1 cellular context compared by ENCODE assay signal in the genomic region with DNA sequence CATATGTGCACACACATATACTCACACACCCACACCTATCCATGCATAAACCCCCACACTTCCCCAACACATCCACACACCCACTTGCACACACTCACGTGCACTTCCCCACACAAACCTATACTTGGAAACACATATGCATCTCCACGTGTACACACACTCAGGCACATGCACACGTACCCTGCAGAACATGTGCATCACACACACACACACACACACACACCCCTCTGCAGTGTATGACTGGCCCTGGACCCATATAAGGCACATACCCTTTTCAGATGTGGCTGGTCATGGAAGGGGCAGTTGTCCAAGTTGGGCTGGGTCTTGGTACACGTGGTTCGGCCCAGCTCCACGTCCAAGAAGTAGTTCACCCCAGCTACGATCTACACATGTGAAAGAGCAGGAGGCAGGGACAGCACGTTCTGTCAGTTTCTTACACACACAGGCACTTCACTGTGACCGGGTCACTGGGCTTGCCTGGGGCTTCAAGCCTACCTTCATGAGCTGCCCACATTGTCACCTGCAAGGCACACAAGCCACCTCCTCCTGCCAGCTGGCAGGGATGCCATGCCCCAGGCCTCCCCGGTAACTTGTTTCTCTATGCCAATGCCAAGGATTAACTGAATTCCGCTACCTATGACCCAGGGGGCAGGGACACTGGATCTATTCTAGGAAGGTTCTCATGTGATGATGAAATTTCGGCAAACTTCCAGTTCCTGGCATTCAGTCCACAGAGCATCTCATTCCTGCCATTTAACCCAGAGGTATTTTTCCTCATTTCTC.
TF ChIP-seq lines count a peak whose summit lies in the region.

No MANE protein-coding gene starts in this region.

TF ChIP-seq in HepG2, 621 proteins besides CTCF, POLR2A, EP300 and RAD21 (continued from another document and continues in another):
- TF ChIP-seq AGO2 (optimal IDR thresholded peaks at IDR 0.05; ENCODE audit: low read depth, low read length) = peak; percentile 87
- no peak for TF ChIP-seq MAFK (conservative IDR thresholded peaks at IDR 0.05 in 1 of 2, IDR thresholded peaks at IDR 0.05 in 1 of 2; ENCODE audit: low read length in 2 of 2)
- no peak for TF ChIP-seq ZNF501 (CRISPR knock-in tag; IDR thresholded peaks at IDR 0.05)
- TF ChIP-seq, protein P1, sequence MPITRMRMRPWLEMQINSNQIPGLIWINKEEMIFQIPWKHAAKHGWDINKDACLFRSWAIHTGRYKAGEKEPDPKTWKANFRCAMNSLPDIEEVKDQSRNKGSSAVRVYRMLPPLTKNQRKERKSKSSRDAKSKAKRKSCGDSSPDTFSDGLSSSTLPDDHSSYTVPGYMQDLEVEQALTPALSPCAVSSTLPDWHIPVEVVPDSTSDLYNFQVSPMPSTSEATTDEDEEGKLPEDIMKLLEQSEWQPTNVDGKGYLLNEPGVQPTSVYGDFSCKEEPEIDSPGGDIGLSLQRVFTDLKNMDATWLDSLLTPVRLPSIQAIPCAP (CRISPR knock-in tag; IDR thresholded peaks at IDR 0.05; ENCODE audit: low read depth) = no peak
- TF ChIP-seq JUN (CRISPR knock-in tag; IDR thresholded peaks at IDR 0.05) = no peak
- no peak for TF ChIP-seq SMAD1 (CRISPR knock-in tag; IDR thresholded peaks at IDR 0.05; ENCODE audit: borderline replicate concordance, low read depth)
- no peak for TF ChIP-seq SMARCC2 (IDR thresholded peaks at IDR 0.05)
- no peak for TF ChIP-seq ZNF703 (CRISPR knock-in tag; IDR thresholded peaks at IDR 0.05; ENCODE audit: borderline replicate concordance)
- no peak for TF ChIP-seq ZNF678 (CRISPR knock-in tag; IDR thresholded peaks at IDR 0.05)
- TF ChIP-seq ZNF549 (CRISPR knock-in tag; IDR thresholded peaks at IDR 0.05) = no peak
- TF ChIP-seq ZNF205 (CRISPR knock-in tag; IDR thresholded peaks at IDR 0.05) = no peak
- no peak for TF ChIP-seq NR2C2 (CRISPR knock-in tag; IDR thresholded peaks at IDR 0.05; ENCODE audit: borderline replicate concordance)
- no peak for TF ChIP-seq GTF3A (CRISPR knock-in tag; conservative IDR thresholded peaks at IDR 0.05)
- TF ChIP-seq, protein P2, sequence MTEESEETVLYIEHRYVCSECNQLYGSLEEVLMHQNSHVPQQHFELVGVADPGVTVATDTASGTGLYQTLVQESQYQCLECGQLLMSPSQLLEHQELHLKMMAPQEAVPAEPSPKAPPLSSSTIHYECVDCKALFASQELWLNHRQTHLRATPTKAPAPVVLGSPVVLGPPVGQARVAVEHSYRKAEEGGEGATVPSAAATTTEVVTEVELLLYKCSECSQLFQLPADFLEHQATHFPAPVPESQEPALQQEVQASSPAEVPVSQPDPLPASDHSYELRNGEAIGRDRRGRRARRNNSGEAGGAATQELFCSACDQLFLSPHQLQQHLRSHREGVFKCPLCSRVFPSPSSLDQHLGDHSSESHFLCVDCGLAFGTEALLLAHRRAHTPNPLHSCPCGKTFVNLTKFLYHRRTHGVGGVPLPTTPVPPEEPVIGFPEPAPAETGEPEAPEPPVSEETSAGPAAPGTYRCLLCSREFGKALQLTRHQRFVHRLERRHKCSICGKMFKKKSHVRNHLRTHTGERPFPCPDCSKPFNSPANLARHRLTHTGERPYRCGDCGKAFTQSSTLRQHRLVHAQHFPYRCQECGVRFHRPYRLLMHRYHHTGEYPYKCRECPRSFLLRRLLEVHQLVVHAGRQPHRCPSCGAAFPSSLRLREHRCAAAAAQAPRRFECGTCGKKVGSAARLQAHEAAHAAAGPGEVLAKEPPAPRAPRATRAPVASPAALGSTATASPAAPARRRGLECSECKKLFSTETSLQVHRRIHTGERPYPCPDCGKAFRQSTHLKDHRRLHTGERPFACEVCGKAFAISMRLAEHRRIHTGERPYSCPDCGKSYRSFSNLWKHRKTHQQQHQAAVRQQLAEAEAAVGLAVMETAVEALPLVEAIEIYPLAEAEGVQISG (CRISPR knock-in tag; IDR thresholded peaks at IDR 0.05) = no peak
- TF ChIP-seq ZNF598 (CRISPR knock-in tag; IDR thresholded peaks at IDR 0.05; ENCODE audit: borderline replicate concordance) = no peak
- no peak for TF ChIP-seq PAWR (CRISPR knock-in tag; IDR thresholded peaks at IDR 0.05; ENCODE audit: borderline replicate concordance)
- TF ChIP-seq, protein P3, sequence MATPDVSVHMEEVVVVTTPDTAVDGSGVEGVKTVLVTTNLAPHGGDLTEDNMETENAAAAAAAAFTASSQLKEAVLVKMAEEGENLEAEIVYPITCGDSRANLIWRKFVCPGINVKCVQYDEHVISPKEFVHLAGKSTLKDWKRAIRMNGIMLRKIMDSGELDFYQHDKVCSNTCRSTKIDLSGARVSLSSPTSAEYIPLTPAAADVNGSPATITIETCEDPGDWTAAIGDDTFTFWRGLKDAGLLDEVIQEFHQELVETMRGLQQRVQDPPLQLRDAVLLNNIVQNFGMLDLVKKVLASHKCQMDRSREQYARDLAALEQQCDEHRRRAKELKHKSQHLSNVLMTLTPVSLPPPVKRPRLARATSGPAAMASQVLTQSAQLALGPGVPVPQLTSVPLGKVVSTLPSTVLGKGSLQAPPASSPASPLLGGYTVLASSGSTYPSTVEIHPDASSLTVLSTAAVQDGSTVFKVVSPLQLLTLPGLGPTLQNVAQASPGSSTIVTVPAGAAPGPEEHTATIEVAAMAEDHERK (CRISPR knock-in tag; IDR thresholded peaks at IDR 0.05; ENCODE audit: low read depth) = no peak
- TF ChIP-seq, protein P4, sequence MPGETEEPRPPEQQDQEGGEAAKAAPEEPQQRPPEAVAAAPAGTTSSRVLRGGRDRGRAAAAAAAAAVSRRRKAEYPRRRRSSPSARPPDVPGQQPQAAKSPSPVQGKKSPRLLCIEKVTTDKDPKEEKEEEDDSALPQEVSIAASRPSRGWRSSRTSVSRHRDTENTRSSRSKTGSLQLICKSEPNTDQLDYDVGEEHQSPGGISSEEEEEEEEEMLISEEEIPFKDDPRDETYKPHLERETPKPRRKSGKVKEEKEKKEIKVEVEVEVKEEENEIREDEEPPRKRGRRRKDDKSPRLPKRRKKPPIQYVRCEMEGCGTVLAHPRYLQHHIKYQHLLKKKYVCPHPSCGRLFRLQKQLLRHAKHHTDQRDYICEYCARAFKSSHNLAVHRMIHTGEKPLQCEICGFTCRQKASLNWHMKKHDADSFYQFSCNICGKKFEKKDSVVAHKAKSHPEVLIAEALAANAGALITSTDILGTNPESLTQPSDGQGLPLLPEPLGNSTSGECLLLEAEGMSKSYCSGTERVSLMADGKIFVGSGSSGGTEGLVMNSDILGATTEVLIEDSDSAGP (CRISPR knock-in tag; IDR thresholded peaks at IDR 0.05; ENCODE audit: borderline replicate concordance) = peak; percentile 21
- TF ChIP-seq, protein P5, sequence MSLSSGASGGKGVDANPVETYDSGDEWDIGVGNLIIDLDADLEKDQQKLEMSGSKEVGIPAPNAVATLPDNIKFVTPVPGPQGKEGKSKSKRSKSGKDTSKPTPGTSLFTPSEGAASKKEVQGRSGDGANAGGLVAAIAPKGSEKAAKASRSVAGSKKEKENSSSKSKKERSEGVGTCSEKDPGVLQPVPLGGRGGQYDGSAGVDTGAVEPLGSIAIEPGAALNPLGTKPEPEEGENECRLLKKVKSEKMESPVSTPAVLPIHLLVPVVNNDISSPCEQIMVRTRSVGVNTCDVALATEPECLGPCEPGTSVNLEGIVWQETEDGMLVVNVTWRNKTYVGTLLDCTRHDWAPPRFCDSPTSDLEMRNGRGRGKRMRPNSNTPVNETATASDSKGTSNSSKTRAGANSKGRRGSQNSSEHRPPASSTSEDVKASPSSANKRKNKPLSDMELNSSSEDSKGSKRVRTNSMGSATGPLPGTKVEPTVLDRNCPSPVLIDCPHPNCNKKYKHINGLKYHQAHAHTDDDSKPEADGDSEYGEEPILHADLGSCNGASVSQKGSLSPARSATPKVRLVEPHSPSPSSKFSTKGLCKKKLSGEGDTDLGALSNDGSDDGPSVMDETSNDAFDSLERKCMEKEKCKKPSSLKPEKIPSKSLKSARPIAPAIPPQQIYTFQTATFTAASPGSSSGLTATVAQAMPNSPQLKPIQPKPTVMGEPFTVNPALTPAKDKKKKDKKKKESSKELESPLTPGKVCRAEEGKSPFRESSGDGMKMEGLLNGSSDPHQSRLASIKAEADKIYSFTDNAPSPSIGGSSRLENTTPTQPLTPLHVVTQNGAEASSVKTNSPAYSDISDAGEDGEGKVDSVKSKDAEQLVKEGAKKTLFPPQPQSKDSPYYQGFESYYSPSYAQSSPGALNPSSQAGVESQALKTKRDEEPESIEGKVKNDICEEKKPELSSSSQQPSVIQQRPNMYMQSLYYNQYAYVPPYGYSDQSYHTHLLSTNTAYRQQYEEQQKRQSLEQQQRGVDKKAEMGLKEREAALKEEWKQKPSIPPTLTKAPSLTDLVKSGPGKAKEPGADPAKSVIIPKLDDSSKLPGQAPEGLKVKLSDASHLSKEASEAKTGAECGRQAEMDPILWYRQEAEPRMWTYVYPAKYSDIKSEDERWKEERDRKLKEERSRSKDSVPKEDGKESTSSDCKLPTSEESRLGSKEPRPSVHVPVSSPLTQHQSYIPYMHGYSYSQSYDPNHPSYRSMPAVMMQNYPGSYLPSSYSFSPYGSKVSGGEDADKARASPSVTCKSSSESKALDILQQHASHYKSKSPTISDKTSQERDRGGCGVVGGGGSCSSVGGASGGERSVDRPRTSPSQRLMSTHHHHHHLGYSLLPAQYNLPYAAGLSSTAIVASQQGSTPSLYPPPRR (CRISPR knock-in tag; IDR thresholded peaks at IDR 0.05; ENCODE audit: borderline replicate concordance) = no peak
- no peak for TF ChIP-seq DR1 (CRISPR knock-in tag; IDR thresholded peaks at IDR 0.05)
- TF ChIP-seq POLR2AphosphoS5 (IDR thresholded peaks at IDR 0.05; ENCODE audit: low read depth, low read length) = peak; percentile 61
- TF ChIP-seq, protein P6, sequence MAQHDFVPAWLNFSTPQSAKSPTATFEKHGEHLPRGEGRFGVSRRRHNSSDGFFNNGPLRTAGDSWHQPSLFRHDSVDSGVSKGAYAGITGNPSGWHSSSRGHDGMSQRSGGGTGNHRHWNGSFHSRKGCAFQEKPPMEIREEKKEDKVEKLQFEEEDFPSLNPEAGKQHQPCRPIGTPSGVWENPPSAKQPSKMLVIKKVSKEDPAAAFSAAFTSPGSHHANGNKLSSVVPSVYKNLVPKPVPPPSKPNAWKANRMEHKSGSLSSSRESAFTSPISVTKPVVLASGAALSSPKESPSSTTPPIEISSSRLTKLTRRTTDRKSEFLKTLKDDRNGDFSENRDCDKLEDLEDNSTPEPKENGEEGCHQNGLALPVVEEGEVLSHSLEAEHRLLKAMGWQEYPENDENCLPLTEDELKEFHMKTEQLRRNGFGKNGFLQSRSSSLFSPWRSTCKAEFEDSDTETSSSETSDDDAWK (CRISPR knock-in tag; IDR thresholded peaks at IDR 0.05) = no peak
- TF ChIP-seq ZNF337 (CRISPR knock-in tag; IDR thresholded peaks at IDR 0.05; ENCODE audit: borderline replicate concordance, low read depth) = no peak
- TF ChIP-seq ZNF563 (CRISPR knock-in tag; IDR thresholded peaks at IDR 0.05) = no peak; the same call in 1 of the 2 replicates
- TF ChIP-seq, protein P7, sequence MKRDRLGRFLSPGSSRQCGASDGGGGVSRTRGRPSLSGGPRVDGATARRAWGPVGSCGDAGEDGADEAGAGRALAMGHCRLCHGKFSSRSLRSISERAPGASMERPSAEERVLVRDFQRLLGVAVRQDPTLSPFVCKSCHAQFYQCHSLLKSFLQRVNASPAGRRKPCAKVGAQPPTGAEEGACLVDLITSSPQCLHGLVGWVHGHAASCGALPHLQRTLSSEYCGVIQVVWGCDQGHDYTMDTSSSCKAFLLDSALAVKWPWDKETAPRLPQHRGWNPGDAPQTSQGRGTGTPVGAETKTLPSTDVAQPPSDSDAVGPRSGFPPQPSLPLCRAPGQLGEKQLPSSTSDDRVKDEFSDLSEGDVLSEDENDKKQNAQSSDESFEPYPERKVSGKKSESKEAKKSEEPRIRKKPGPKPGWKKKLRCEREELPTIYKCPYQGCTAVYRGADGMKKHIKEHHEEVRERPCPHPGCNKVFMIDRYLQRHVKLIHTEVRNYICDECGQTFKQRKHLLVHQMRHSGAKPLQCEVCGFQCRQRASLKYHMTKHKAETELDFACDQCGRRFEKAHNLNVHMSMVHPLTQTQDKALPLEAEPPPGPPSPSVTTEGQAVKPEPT (CRISPR knock-in tag; IDR thresholded peaks at IDR 0.05; ENCODE audit: low read depth) = no peak
- no peak for TF ChIP-seq HNF4G (IDR thresholded peaks at IDR 0.05; ENCODE audit: borderline replicate concordance, low read depth, low read length)
- no peak for TF ChIP-seq HNF4G (CRISPR knock-in tag; IDR thresholded peaks at IDR 0.05; ENCODE audit: borderline replicate concordance, low read depth)
- TF ChIP-seq HIVEP1 (CRISPR knock-in tag; IDR thresholded peaks at IDR 0.05) = no peak
- TF ChIP-seq, protein P8, sequence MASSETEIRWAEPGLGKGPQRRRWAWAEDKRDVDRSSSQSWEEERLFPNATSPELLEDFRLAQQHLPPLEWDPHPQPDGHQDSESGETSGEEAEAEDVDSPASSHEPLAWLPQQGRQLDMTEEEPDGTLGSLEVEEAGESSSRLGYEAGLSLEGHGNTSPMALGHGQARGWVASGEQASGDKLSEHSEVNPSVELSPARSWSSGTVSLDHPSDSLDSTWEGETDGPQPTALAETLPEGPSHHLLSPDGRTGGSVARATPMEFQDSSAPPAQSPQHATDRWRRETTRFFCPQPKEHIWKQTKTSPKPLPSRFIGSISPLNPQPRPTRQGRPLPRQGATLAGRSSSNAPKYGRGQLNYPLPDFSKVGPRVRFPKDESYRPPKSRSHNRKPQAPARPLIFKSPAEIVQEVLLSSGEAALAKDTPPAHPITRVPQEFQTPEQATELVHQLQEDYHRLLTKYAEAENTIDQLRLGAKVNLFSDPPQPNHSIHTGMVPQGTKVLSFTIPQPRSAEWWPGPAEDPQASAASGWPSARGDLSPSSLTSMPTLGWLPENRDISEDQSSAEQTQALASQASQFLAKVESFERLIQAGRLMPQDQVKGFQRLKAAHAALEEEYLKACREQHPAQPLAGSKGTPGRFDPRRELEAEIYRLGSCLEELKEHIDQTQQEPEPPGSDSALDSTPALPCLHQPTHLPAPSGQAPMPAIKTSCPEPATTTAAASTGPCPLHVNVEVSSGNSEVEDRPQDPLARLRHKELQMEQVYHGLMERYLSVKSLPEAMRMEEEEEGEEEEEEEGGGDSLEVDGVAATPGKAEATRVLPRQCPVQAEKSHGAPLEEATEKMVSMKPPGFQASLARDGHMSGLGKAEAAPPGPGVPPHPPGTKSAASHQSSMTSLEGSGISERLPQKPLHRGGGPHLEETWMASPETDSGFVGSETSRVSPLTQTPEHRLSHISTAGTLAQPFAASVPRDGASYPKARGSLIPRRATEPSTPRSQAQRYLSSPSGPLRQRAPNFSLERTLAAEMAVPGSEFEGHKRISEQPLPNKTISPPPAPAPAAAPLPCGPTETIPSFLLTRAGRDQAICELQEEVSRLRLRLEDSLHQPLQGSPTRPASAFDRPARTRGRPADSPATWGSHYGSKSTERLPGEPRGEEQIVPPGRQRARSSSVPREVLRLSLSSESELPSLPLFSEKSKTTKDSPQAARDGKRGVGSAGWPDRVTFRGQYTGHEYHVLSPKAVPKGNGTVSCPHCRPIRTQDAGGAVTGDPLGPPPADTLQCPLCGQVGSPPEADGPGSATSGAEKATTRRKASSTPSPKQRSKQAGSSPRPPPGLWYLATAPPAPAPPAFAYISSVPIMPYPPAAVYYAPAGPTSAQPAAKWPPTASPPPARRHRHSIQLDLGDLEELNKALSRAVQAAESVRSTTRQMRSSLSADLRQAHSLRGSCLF (CRISPR knock-in tag; IDR thresholded peaks at IDR 0.05; ENCODE audit: borderline replicate concordance) = no peak
- TF ChIP-seq, protein P9, sequence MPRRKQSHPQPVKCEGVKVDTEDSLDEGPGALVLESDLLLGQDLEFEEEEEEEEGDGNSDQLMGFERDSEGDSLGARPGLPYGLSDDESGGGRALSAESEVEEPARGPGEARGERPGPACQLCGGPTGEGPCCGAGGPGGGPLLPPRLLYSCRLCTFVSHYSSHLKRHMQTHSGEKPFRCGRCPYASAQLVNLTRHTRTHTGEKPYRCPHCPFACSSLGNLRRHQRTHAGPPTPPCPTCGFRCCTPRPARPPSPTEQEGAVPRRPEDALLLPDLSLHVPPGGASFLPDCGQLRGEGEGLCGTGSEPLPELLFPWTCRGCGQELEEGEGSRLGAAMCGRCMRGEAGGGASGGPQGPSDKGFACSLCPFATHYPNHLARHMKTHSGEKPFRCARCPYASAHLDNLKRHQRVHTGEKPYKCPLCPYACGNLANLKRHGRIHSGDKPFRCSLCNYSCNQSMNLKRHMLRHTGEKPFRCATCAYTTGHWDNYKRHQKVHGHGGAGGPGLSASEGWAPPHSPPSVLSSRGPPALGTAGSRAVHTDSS (CRISPR knock-in tag; conservative IDR thresholded peaks at IDR 0.05) = no peak
- peak; percentile 24; the same call in 1 of the 2 replicates for TF ChIP-seq AKAP8 (CRISPR knock-in tag; IDR thresholded peaks at IDR 0.05)
